27 cellular contexts compared by ENCODE assay signal in the genomic region with DNA sequence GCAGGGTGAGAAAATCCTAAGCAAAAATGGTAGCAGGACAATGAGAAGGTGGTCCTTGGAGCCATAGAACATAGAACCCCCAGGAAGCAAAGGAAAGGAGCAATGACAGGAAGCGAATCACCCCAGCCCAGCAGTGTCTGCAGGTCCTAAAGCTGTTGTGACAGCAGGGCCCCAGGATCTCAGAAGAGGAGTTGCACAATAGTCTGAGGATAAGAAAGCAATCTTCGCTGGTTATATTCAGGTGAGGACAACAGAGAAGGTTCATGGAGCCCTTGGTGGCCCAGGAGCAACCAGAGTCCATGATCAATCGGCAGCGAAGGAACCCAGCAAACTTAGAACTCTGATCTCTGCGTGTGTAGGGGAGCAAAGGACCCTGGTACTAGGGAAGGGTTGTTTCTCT.
"Had no signal": no experiment of that assay in that cellular context is flagged by ENCODE, and none has a peak within 500 bp of the region (broad histone marks: within the 10 kb centered on the region; RNA-seq: fewer than 3 reads in every experiment).

No MANE protein-coding gene starts in this region.

- H3K36me3 ChIP-seq: colonic mucosa, esophagus squamous epithelium, gastrocnemius medialis, gastroesophageal sphincter, heart left ventricle, heart right ventricle had no signal

- H3K27ac ChIP-seq: colonic mucosa, coronary artery, dorsolateral prefrontal cortex, epithelial cell of prostate, esophagus squamous epithelium, foreskin keratinocyte, gastrocnemius medialis, gastroesophageal sphincter, heart left ventricle, heart right ventricle had no signal

- H3K4me1 ChIP-seq: colonic mucosa, esophagus squamous epithelium, foreskin keratinocyte, gastrocnemius medialis, gastroesophageal sphincter, heart left ventricle, heart right ventricle had no signal

- DNase-seq: colonic mucosa; cortex of kidney; dermis blood vessel endothelial cell; dorsolateral prefrontal cortex; effector CD4-positive, alpha-beta T cell; effector CD8-positive, alpha-beta T cell; effector memory CD4-positive, alpha-beta T cell; effector memory CD8-positive, alpha-beta T cell; endodermal cell; erythroblast; esophagus squamous epithelium; foreskin fibroblast; foreskin keratinocyte; foreskin melanocyte; gastrocnemius medialis; glutamatergic neuron; head of caudate nucleus; heart left ventricle; heart right ventricle had no signal

- H3K4me3 ChIP-seq: colonic mucosa, coronary artery, dorsolateral prefrontal cortex, esophagus squamous epithelium, gastrocnemius medialis, gastroesophageal sphincter, heart left ventricle, heart right ventricle had no signal

- H3K27me3 ChIP-seq: colonic mucosa, esophagus squamous epithelium, foreskin keratinocyte, gastrocnemius medialis, gastroesophageal sphincter had no signal

- H3K9me3 ChIP-seq: colonic mucosa, esophagus squamous epithelium, gastrocnemius medialis had no signal

- FAIRE-seq: colon, endometrium, endothelial cell of umbilical vein, frontal cortex had no signal

- ATAC-seq: effector memory CD8-positive, alpha-beta T cell; esophagus mucosa; foreskin keratinocyte; gastrocnemius medialis; gastroesophageal sphincter; heart left ventricle; heart right ventricle had no signal
